Comparison of ENCODE assay signal across 8 cellular contexts in genomic region chr12:101830391-101831325, GRCh38. TPM values are rescaled to one million over a fixed set of nuclear protein-coding genes. Genes with fewer than 3 reads are reported as not detected.
DNase-seq lines count a peak whose midpoint lies in the region; ATAC-seq and TF ChIP-seq lines count a peak whose summit lies in the region.

TSS of gene GNPTAB (minus strand) at chr12:101830959. CDS start at chr12:101830675, 284 bp downstream.

- peak within 1 kb of the TSS; percentile 60; the same call in 1 of the 2 replicates for H3K27ac Mint-ChIP-seq in WTC11

- H3K27me3 Mint-ChIP-seq in WTC11 (ENCODE audit: low read depth), result no peaks in the 10 kb centered on the region

- H3K9me3 Mint-ChIP-seq in WTC11, result no peaks in the 10 kb centered on the region

- ATAC-seq in GM18909 (IDR thresholded peaks at IDR 0.05; ENCODE audit: poor library complexity, unreplicated experiment) (peak; percentile 90), HG03159 (IDR thresholded peaks at IDR 0.05; ENCODE audit: unreplicated experiment) (peak; percentile 93), WTC11 (peak; percentile 94)

- peak; percentile 49 for TF ChIP-seq CTCF in AG09319 (IDR thresholded peaks at IDR 0.05; ENCODE audit: low read depth, low read length)
- peak; percentile 67 for TF ChIP-seq CTCF in WTC11 (IDR thresholded peaks at IDR 0.05)
- TF ChIP-seq CTCF in cardiac fibroblast (IDR thresholded peaks at IDR 0.05; ENCODE audit: low read depth, low read length), result peak; percentile 51

- peaks cover 31% of the 10 kb centered on the region for H3K4me1 Mint-ChIP-seq in WTC11

- peak within 1 kb of the TSS; percentile 96 for H3K4me3 Mint-ChIP-seq in WTC11

- peak within 1 kb of the TSS; percentile 85 to 97 for H3K4me3 ChIP-seq in cardiac fibroblast (replicated peaks in 1 of 2; ENCODE audit: low read depth in 2 of 2, low read length in 2 of 2)

- DNase-seq in AG09319 (ENCODE audit: extremely low read depth, low read depth), result peak; percentile 77
- peak; percentile 81 for DNase-seq in NCI-H2196 treated with DMSO at 0.1 percent for 48 hours (lab: John Stamatoyannopoulos, UW; ENCODE audit: unreplicated experiment)
- DNase-seq in WTC11 (ENCODE audit: low spot score), result peak; percentile 92
- peak; percentile 92 to 95 for DNase-seq in cardiac fibroblast (ENCODE audit: low read depth in 2 of 2)
- peak; percentile 90 for DNase-seq in iris pigment epithelial cell (ENCODE audit: low read depth)
- peak; percentile 91 to 93 for DNase-seq in stimulated activated CD4-positive, alpha-beta T cell treated with anti-CD3 and anti-CD28 coated beads, Interleukin-12 subunit alpha, Interleukin-12 subunit beta, amount 100 ng/mL, for 24 hours (ENCODE audit: low read depth in 2 of 2)

- H3K36me3 Mint-ChIP-seq in WTC11, result no peaks in the 10 kb centered on the region

- CTCF ChIA-PET in WTC11 (lab: Charles Lee), result interaction anchor here (0.6 to 6.8 kb wide), 27 partner anchors 10 to 359 kb away, joined by 3 to 71 read pairs (median 4); partner anchors contain the start of gene DRAM1

- POLR2A ChIA-PET in WTC11 (lab: Charles Lee), result interaction anchor here (0.6 to 1.0 kb wide), 5 partner anchors 57 to 1005 kb away, joined by 3 to 5 read pairs (median 4); no protein-coding TSS in a partner anchor

TF ChIP-seq in WTC11, 78 proteins besides CTCF, POLR2A, EP300 and RAD21:
- TF ChIP-seq HMGXB4 (CRISPR knock-in tag; IDR thresholded peaks at IDR 0.05) (peak; percentile 36; the same call in 1 of the 2 replicates), TEAD4 (CRISPR knock-in tag; IDR thresholded peaks at IDR 0.05) (no peak)

RNA-seq across cellular contexts. Expression of gene GNPTAB, which starts in this region (rescaled TPM):
- total RNA-seq in WTC11 (2021), result 22.5 to 25.4 TPM (median 24.4 TPM) in 3 replicates

Comparison
In these comparisons a context has a peak if more than half of its experiments do, and no peak if none do; other contexts are left out.
1. Peak in every context shown above with its lines: DNase-seq, ATAC-seq and H3K4me3 ChIP-seq.